In genomic region chr1:27633298-27633610, GRCh38 we compare ENCODE assay signal across 14 cellular contexts. TPM values are rescaled to one million over a fixed set of nuclear protein-coding genes. Genes with fewer than 3 reads are reported as not detected.
A peak's percentile ranks its signal among the peaks of the same experiment; 100 is the strongest.
DNase-seq lines count a peak whose midpoint lies in the region; ATAC-seq and TF ChIP-seq lines count a peak whose summit lies in the region.
"Had no signal": no experiment of that assay in that cellular context is flagged by ENCODE, and none has a peak within 500 bp of the region (broad histone marks: within the 10 kb centered on the region; RNA-seq: fewer than 3 reads in every experiment).

No MANE protein-coding gene starts in this region.

- H3K27ac Mint-ChIP-seq in CD14-positive monocyte (peak overlapping the region in 3 of 7 donors; percentile 99 to 100 (median 100)), Calu3 (ENCODE audit: unreplicated experiment) (no peak overlapping the region)
- peak overlapping the region; percentile 97 for H3K27ac Mint-ChIP-seq in central memory CD8-positive, alpha-beta T cell (ENCODE audit: low read depth)

- H3K4me1 ChIP-seq in neutrophil (ENCODE audit: control insufficient read depth in 1 of 2, insufficient read depth in 1 of 2, low read depth in 1 of 2, low read length in 1 of 2), result peaks cover 80 to 85% of the 10 kb centered on the region in 2 experiments

- BruUV-seq in Calu3 (replicated peaks; lab: Mats Ljungman, UMichigan), result no TSS peak

- H3K4me1 Mint-ChIP-seq in CD14-positive monocyte (peaks cover 77% of the 10 kb centered on the region), Calu3 (ENCODE audit: low read depth, unreplicated experiment) (no peaks in the 10 kb centered on the region)
- H3K4me1 Mint-ChIP-seq in central memory CD8-positive, alpha-beta T cell, result peaks cover 70% of the 10 kb centered on the region

- H3K4me3 Mint-ChIP-seq in CD14-positive monocyte (peak overlapping the region; percentile 94 to 97), Calu3 (ENCODE audit: low read depth, unreplicated experiment) (no peak overlapping the region)
- peak overlapping the region; percentile 64 for H3K4me3 Mint-ChIP-seq in central memory CD8-positive, alpha-beta T cell

- no peaks in the 10 kb centered on the region for H3K9me3 ChIP-seq in neutrophil

- H3K36me3 Mint-ChIP-seq in CD14-positive monocyte (peaks cover 33 to 58% of the 10 kb centered on the region in 2 donors), Calu3 (ENCODE audit: insufficient read depth, unreplicated experiment) (no peaks in the 10 kb centered on the region)
- H3K36me3 Mint-ChIP-seq in central memory CD8-positive, alpha-beta T cell (ENCODE audit: insufficient read depth), result peaks cover 19% of the 10 kb centered on the region

- H3K36me3 ChIP-seq in neutrophil, result peaks cover 7% of the 10 kb centered on the region
- H3K36me3 ChIP-seq: cardiac muscle cell had no signal

- DNase-seq in CD14-positive monocyte (ENCODE audit: low spot score), result no peak
- no peak for DNase-seq in central memory CD8-positive, alpha-beta T cell (ENCODE audit: low spot score in 2 of 2)
- DNase-seq in dedifferentiated amniotic fluid mesenchymal stem cell (ENCODE audit: extremely low spot score), result no peak
- DNase-seq in ecto neural progenitor cell (ENCODE audit: low spot score), result no peak
- no peak for DNase-seq in Calu3
- DNase-seq: IMR-90; NCI-H226; stimulated activated CD4-positive, alpha-beta T cell treated with anti-CD3 and anti-CD28 coated beads, Interleukin-12 subunit alpha, Interleukin-12 subunit beta, amount 100 ng/mL, for 4 hours had no signal

- no peaks in the 10 kb centered on the region for H3K27me3 ChIP-seq in neutrophil

- H3K27me3 Mint-ChIP-seq in CD14-positive monocyte (ENCODE audit: low read depth in 3 of 3) (peaks cover 0 to 2% (median 0%) of the 10 kb centered on the region in 3 donors), Calu3 (ENCODE audit: unreplicated experiment) (peaks cover 88% of the 10 kb centered on the region)
- H3K27me3 Mint-ChIP-seq in central memory CD8-positive, alpha-beta T cell, result no peaks in the 10 kb centered on the region

- CTCF ChIA-PET in Calu3 (lab: Charles Lee), result no interaction called here

- ATAC-seq in HG02973 (IDR thresholded peaks at IDR 0.05; ENCODE audit: unreplicated experiment) (peak; percentile 1), GM19035 (IDR thresholded peaks at IDR 0.05; ENCODE audit: unreplicated experiment) (no peak)
- ATAC-seq in central memory CD8-positive, alpha-beta T cell (replicated peaks; ENCODE audit: extremely low read depth, poor library complexity, severe bottlenecking), result no peak

- H3K9me3 Mint-ChIP-seq in CD14-positive monocyte, result peaks cover 0 to 2% (median 0%) of the 10 kb centered on the region in 7 donors
- H3K9me3 Mint-ChIP-seq in central memory CD8-positive, alpha-beta T cell, result no peaks in the 10 kb centered on the region
- H3K9me3 Mint-ChIP-seq in Calu3 (ENCODE audit: low read depth, unreplicated experiment), result no peaks in the 10 kb centered on the region

- no peak for TF ChIP-seq CTCF in CD14-positive monocyte (IDR thresholded peaks at IDR 0.05)
- TF ChIP-seq CTCF in neutrophil (IDR thresholded peaks at IDR 0.05), result no peak
- TF ChIP-seq CTCF in Calu3 (IDR thresholded peaks at IDR 0.05; ENCODE audit: unreplicated experiment), result no peak

- intact Hi-C loops in CD14-positive monocyte (cut with micrococcal nuclease) (loop anchor here in 1 of 2 donors (5.0 kb wide), 1 partner anchor 631 kb away; no protein-coding TSS in a partner anchor), Calu3 (cut with micrococcal nuclease; ENCODE audit: unreplicated experiment) (no loop called here)

- peak overlapping the region; percentile 78 to 93 for H3K4me3 ChIP-seq in neutrophil (ENCODE audit: low read depth in 1 of 2, low read length in 1 of 2)

- H3K27ac ChIP-seq in neutrophil, result peak overlapping the region; percentile 99
- H3K27ac ChIP-seq: cardiac muscle cell had no signal

RNA-seq across cellular contexts. Expression of gene FGR, which starts 1.7 kb away (rescaled TPM):
- polyA plus RNA-seq in CD14-positive monocyte, result 100 to 1,000 TPM; 371 to 571 TPM
- total RNA-seq in Calu3 (2022), result not detected in 2 replicates
- total RNA-seq: cardiac muscle cell, glomerular endothelial cell, IMR-90, SK-MEL-5 had no signal
- polyA plus RNA-seq: IMR-90 had no signal

RNA-seq across cellular contexts. Expression of gene AHDC1, which starts 29.3 kb away (rescaled TPM):
- polyA plus RNA-seq in CD14-positive monocyte, result under 1 TPM; 0.16 to 0.30 TPM
- total RNA-seq in Calu3 (2022), result 20.8 and 21.5 TPM in 2 replicates

RNA-seq across cellular contexts. Expression of gene IFI6, which starts 38.7 kb away (rescaled TPM):
- polyA plus RNA-seq in CD14-positive monocyte, result 100 to 1,000 TPM; 276 TPM
- total RNA-seq in Calu3 (2022), result 426 and 1,520 TPM in 2 replicates
